In genomic region chr2:191347881-191348280, GRCh38 we compare ENCODE assay signal across 17 cellular contexts.
DNase-seq lines count a peak whose midpoint lies in the region; ATAC-seq, FAIRE-seq and TF ChIP-seq lines count a peak whose summit lies in the region.
"Had no signal": no experiment of that assay in that cellular context is flagged by ENCODE, and none has a peak within 500 bp of the region (broad histone marks: within the 10 kb centered on the region; RNA-seq: fewer than 3 reads in every experiment).

No MANE protein-coding gene starts in this region.

- peak overlapping the region; percentile 45 for H2BK20ac ChIP-seq in IMR-90 (ENCODE audit: low read depth, low read length)

- in situ Hi-C loops in IMR-90 (cut with MboI; ENCODE audit: low sequenced_read_pairs): no loop called here

- no peak overlapping the region for H3K4me3 Mint-ChIP-seq in astrocyte (ENCODE audit: unreplicated experiment)
- no peak overlapping the region for H3K4me3 Mint-ChIP-seq in activated naive CD4-positive, alpha-beta T cell treated with anti-CD3 and anti-CD28 coated beads, Interleukin-2, amount 10 ng/mL, durations not matched to agents 7 days and 5 days
- H3K4me3 Mint-ChIP-seq: CD8-positive, alpha-beta T cell; IgD-negative memory B cell had no signal

- peaks cover 16% of the 10 kb centered on the region for H3K79me2 ChIP-seq in astrocyte (ENCODE audit: insufficient read depth, low read length)

- H4K91ac ChIP-seq in IMR-90 (ENCODE audit: insufficient read depth, low read depth, low read length): peak overlapping the region; percentile 75
- H4K91ac ChIP-seq in mesenchymal stem cell (ENCODE audit: low read length): no peak overlapping the region

- H3K27me3 ChIP-seq in IMR-90 (ENCODE audit: control insufficient read depth, insufficient read depth, low read length): no peaks in the 10 kb centered on the region
- H3K27me3 ChIP-seq in astrocyte (ENCODE audit: insufficient read depth, low read length): no peaks in the 10 kb centered on the region
- H3K27me3 ChIP-seq in mesenchymal stem cell (ENCODE audit: control insufficient read depth in 1 of 2, insufficient read depth in 1 of 2, low read length in 2 of 2): no peaks in the 10 kb centered on the region

- POLR2A ChIA-PET in IMR-90 (lab: Charles Lee; ENCODE audit: unreplicated experiment): no interaction called here

- peak overlapping the region; percentile 69 for H4K5ac ChIP-seq in IMR-90 (ENCODE audit: low read depth, low read length)

- H3K14ac ChIP-seq in IMR-90 (replicated peaks; ENCODE audit: low read depth, low read length) (peak overlapping the region; percentile 49), mesenchymal stem cell (ENCODE audit: low read length in 2 of 2) (no peak overlapping the region)

- H2AK5ac ChIP-seq in IMR-90 (ENCODE audit: low read depth, low read length) (peak overlapping the region; percentile 62), mesenchymal stem cell (ENCODE audit: low read length, severe bottlenecking) (no peak overlapping the region)

- H4K8ac ChIP-seq in IMR-90 (ENCODE audit: low read depth in 2 of 2, low read length in 2 of 2) (peak overlapping the region; percentile 6 to 81; a peak in 3 of 4 replicates), mesenchymal stem cell (ENCODE audit: low read length) (no peak overlapping the region)

- peak overlapping the region; percentile 21 for H2AK9ac ChIP-seq in IMR-90 (replicated peaks; ENCODE audit: low read depth, low read length, poor library complexity)

- H3K4me2 ChIP-seq in IMR-90 (ENCODE audit: low read depth, low read length): peak overlapping the region; percentile 41; the same call in 1 of the 2 replicates
- H3K4me2 ChIP-seq in astrocyte (ENCODE audit: low read length): peak overlapping the region; percentile 3
- no peak overlapping the region for H3K4me2 ChIP-seq in mesenchymal stem cell (ENCODE audit: low read length, poor library complexity, severe bottlenecking)

- FAIRE-seq in astrocyte (lab: Jason Lieb, UNC): peak; percentile 70

- no peaks in the 10 kb centered on the region for H3K27me3 Mint-ChIP-seq in astrocyte (ENCODE audit: low read depth, unreplicated experiment)
- no peaks in the 10 kb centered on the region for H3K27me3 Mint-ChIP-seq in activated naive CD4-positive, alpha-beta T cell treated with anti-CD3 and anti-CD28 coated beads, Interleukin-2, amount 10 ng/mL, durations not matched to agents 7 days and 5 days
- H3K27me3 Mint-ChIP-seq: IgD-negative memory B cell had no signal

- no TSS peak for BruUV-seq in IMR-90 (replicated peaks; lab: Mats Ljungman, UMichigan)

- H3K79me1 ChIP-seq in IMR-90 (ENCODE audit: low read depth in 1 of 2, low read length in 2 of 2) (peaks cover 29 to 62% of the 10 kb centered on the region in 2 experiments), mesenchymal stem cell (replicated peaks; ENCODE audit: low read length, poor library complexity, severe bottlenecking) (peaks cover 31% of the 10 kb centered on the region)

- peak overlapping the region; percentile 87; the same call in 2 of the 3 replicates for H2BK15ac ChIP-seq in IMR-90 (ENCODE audit: low read depth, low read length)
- no peak overlapping the region for H2BK15ac ChIP-seq in mesenchymal stem cell (ENCODE audit: low read depth, poor library complexity, severe bottlenecking)

- dilution Hi-C loops in IMR-90 (cut with HindIII; ENCODE audit: low sequenced_read_pairs, unreplicated experiment): no loop called here

- H3K4me1 Mint-ChIP-seq in astrocyte (ENCODE audit: low read depth, unreplicated experiment): peaks cover 51% of the 10 kb centered on the region
- no peaks in the 10 kb centered on the region for H3K4me1 Mint-ChIP-seq in activated naive CD4-positive, alpha-beta T cell treated with anti-CD3 and anti-CD28 coated beads, Interleukin-2, amount 10 ng/mL, durations not matched to agents 7 days and 5 days
- H3K4me1 Mint-ChIP-seq: IgD-negative memory B cell had no signal

- TF ChIP-seq CTCF in IMR-90 (conservative IDR thresholded peaks at IDR 0.05; ENCODE audit: low read depth, low read length) (no peak), astrocyte (IDR thresholded peaks at IDR 0.05; ENCODE audit: insufficient read depth, low read depth, low read length) (no peak)

- H3K36me3 ChIP-seq in IMR-90 (ENCODE audit: control insufficient read depth, insufficient read depth, low read length): peaks cover 34% of the 10 kb centered on the region
- H3K36me3 ChIP-seq in astrocyte (ENCODE audit: insufficient read depth, low read length): peaks cover 23% of the 10 kb centered on the region
- peaks cover 9 to 85% of the 10 kb centered on the region in 2 experiments for H3K36me3 ChIP-seq in mesenchymal stem cell (ENCODE audit: control insufficient read depth in 1 of 2, insufficient read depth in 2 of 2, low read depth in 1 of 2, low read length in 2 of 2)

- CTCF ChIA-PET in IMR-90 (lab: Yijun Ruan, JAX): interaction anchor here (0.7 to 1.3 kb wide), 2 partner anchors 13 to 66 kb away, joined by 3 read pairs; no protein-coding TSS in a partner anchor
- CTCF ChIA-PET in activated naive CD4-positive, alpha-beta T cell treated with anti-CD3 and anti-CD28 coated beads, Interleukin-2, amount 10 ng/mL, durations not matched to agents 7 days and 5 days (lab: Charles Lee): no interaction called here

- H3K27ac ChIP-seq in IMR-90 (ENCODE audit: insufficient read depth, low read length): peak overlapping the region; percentile 76; the same call in 1 of the 2 replicates
- H3K27ac ChIP-seq in astrocyte (ENCODE audit: low read depth, low read length): peak overlapping the region; percentile 46
- no peak overlapping the region for H3K27ac ChIP-seq in mesenchymal stem cell (ENCODE audit: low read length, poor library complexity, severe bottlenecking)

- peaks cover 46% of the 10 kb centered on the region for H3K4me1 ChIP-seq in IMR-90 (ENCODE audit: control insufficient read depth, insufficient read depth, low read length)
- H3K4me1 ChIP-seq in astrocyte (ENCODE audit: insufficient read depth, low read length): peaks cover 46% of the 10 kb centered on the region
- H3K4me1 ChIP-seq in mesenchymal stem cell (ENCODE audit: control insufficient read depth, insufficient read depth, low read depth, low read length): peaks cover 5% of the 10 kb centered on the region

- H2BK12ac ChIP-seq in mesenchymal stem cell (ENCODE audit: low read length in 2 of 2): no peak overlapping the region

- no peaks in the 10 kb centered on the region for H3K9me3 ChIP-seq in IMR-90 (ENCODE audit: control insufficient read depth, insufficient read depth, low read length)
- H3K9me3 ChIP-seq in astrocyte (ENCODE audit: insufficient read depth, low read depth, low read length): no peaks in the 10 kb centered on the region
- no peaks in the 10 kb centered on the region for H3K9me3 ChIP-seq in mesenchymal stem cell (ENCODE audit: control insufficient read depth, low read length)

- ATAC-seq in IMR-90 (ENCODE audit: low read depth) (0 out of 2 replicates have a peak, but pooled peaks have one; percentile 7), HG03159 (IDR thresholded peaks at IDR 0.05; ENCODE audit: unreplicated experiment) (no peak)
- ATAC-seq: CD8-positive, alpha-beta T cell; SK-N-SH treated with all-trans-retinoic acid at 6 μM for 48 hours had no signal

- no peak overlapping the region for H3K4me3 ChIP-seq in IMR-90 (ENCODE audit: insufficient read depth, low read depth, low read length)
- no peak overlapping the region for H3K4me3 ChIP-seq in astrocyte (ENCODE audit: insufficient read depth, low read depth, low read length)
- H3K4me3 ChIP-seq in mesenchymal stem cell (ENCODE audit: insufficient read depth in 1 of 2, low read depth in 1 of 2, low read length in 2 of 2): no peak overlapping the region

- peak overlapping the region; percentile 77 for H3K4ac ChIP-seq in IMR-90 (ENCODE audit: low read depth, low read length)
- no peak overlapping the region for H3K4ac ChIP-seq in mesenchymal stem cell (ENCODE audit: low read depth in 1 of 2, low read length in 2 of 2)

- TF ChIP-seq RAD21 in IMR-90 (IDR thresholded peaks at IDR 0.05; ENCODE audit: low read length): no peak

- H3K27ac Mint-ChIP-seq in astrocyte (ENCODE audit: unreplicated experiment): peak overlapping the region; percentile 89
- no peak overlapping the region for H3K27ac Mint-ChIP-seq in activated naive CD4-positive, alpha-beta T cell treated with anti-CD3 and anti-CD28 coated beads, Interleukin-2, amount 10 ng/mL, durations not matched to agents 7 days and 5 days
- H3K27ac Mint-ChIP-seq: CD8-positive, alpha-beta T cell; IgD-negative memory B cell had no signal

- H3K9me3 Mint-ChIP-seq in astrocyte (ENCODE audit: unreplicated experiment): peaks cover 1% of the 10 kb centered on the region
- no peaks in the 10 kb centered on the region for H3K9me3 Mint-ChIP-seq in activated naive CD4-positive, alpha-beta T cell treated with anti-CD3 and anti-CD28 coated beads, Interleukin-2, amount 10 ng/mL, durations not matched to agents 7 days and 5 days
- H3K9me3 Mint-ChIP-seq: CD8-positive, alpha-beta T cell; IgD-negative memory B cell had no signal

- peak overlapping the region; percentile 46; the same call in 1 of the 2 replicates for H3K56ac ChIP-seq in IMR-90 (ENCODE audit: extremely low read depth, insufficient read depth, low read length)

- peaks cover 4% of the 10 kb centered on the region; the same call in 1 of the 2 replicates for H4K20me1 ChIP-seq in IMR-90 (ENCODE audit: insufficient read depth, low read length)
- H4K20me1 ChIP-seq in astrocyte (ENCODE audit: insufficient read depth, low read length): peaks cover 5% of the 10 kb centered on the region

- no CpG with 5 or more reads among the region's 4 CpGs for WGBS in IMR-90 (ENCODE audit: extremely low coverage in 2 of 2, insufficient read length in 1 of 2), 2 experiments
- 47% methylated on average over 4 of the region's 4 CpGs for WGBS in mesenchymal stem cell

- peak overlapping the region; percentile 84 for H3K23ac ChIP-seq in IMR-90 (ENCODE audit: low read depth, low read length)
- no peak overlapping the region for H3K23ac ChIP-seq in mesenchymal stem cell (ENCODE audit: low read length in 2 of 2)

- H3K9ac ChIP-seq in IMR-90 (ENCODE audit: low read depth, low read length) (no peak overlapping the region), astrocyte (ENCODE audit: low read length) (no peak overlapping the region), mesenchymal stem cell (ENCODE audit: low read length) (no peak overlapping the region)

- TF ChIP-seq POLR2A in IMR-90 (IDR thresholded peaks at IDR 0.05; ENCODE audit: low read depth, low read length): no peak

- DNase-seq in IMR-90 (peak; percentile 84), astrocyte (ENCODE audit: low read depth) (peak; percentile 52), mesenchymal stem cell (peak; percentile 86), DMS153 (lab: John Stamatoyannopoulos, UW) (no peak)
- DNase-seq in activated naive CD4-positive, alpha-beta T cell treated with anti-CD3 and anti-CD28 coated beads, Interleukin-2, amount 10 ng/mL, durations not matched to agents 7 days and 5 days: no peak
- DNase-seq in activated T-cell treated with anti-CD3 and anti-CD28 coated beads, Interleukin-2, amount 50 U/mL, for 1 hour: no peak
- DNase-seq: CD8-positive, alpha-beta T cell; DND-41; H7; NCI-H1048; NCI-H146; NCI-H2227 treated with DMSO at 0.1 percent for 48 hours; NCI-H526 treated with DMSO at 0.1 percent for 48 hours; Right ventricle myocardium superior had no signal

- H2BK120ac ChIP-seq in IMR-90 (ENCODE audit: low read depth, low read length) (peak overlapping the region; percentile 59), mesenchymal stem cell (ENCODE audit: low read depth, low read length) (no peak overlapping the region)

- H2BK5ac ChIP-seq in IMR-90 (ENCODE audit: low read depth, low read length, poor library complexity, severe bottlenecking): peak overlapping the region; percentile 81
- H2BK5ac ChIP-seq in mesenchymal stem cell (ENCODE audit: low read depth, low read length, poor library complexity, severe bottlenecking): no peak overlapping the region

- peaks cover 13% of the 10 kb centered on the region for H3K36me3 Mint-ChIP-seq in astrocyte (ENCODE audit: low read depth, unreplicated experiment)
- no peaks in the 10 kb centered on the region for H3K36me3 Mint-ChIP-seq in activated naive CD4-positive, alpha-beta T cell treated with anti-CD3 and anti-CD28 coated beads, Interleukin-2, amount 10 ng/mL, durations not matched to agents 7 days and 5 days
- H3K36me3 Mint-ChIP-seq: CD8-positive, alpha-beta T cell; IgD-negative memory B cell had no signal

- intact Hi-C loops in IMR-90 (cut with micrococcal nuclease): no loop called here

- peak overlapping the region; percentile 97 for H3K18ac ChIP-seq in IMR-90 (ENCODE audit: low read depth, low read length)
- H3K18ac ChIP-seq in mesenchymal stem cell (ENCODE audit: low read depth in 1 of 2, low read length in 2 of 2): no peak overlapping the region

- H2AFZ ChIP-seq in IMR-90 (replicated peaks; ENCODE audit: low read length, poor library complexity) (peak overlapping the region; percentile 2), astrocyte (ENCODE audit: low read depth, low read length) (no peak overlapping the region), mesenchymal stem cell (ENCODE audit: low read depth, low read length) (no peak overlapping the region)

- H3K9me1 ChIP-seq in IMR-90 (ENCODE audit: insufficient read depth, low read length): peaks cover 34% of the 10 kb centered on the region

Comparison
In these comparisons a context has a peak if more than half of its experiments do, and no peak if none do; other contexts are left out.
1. DNase-seq: peak in IMR-90 (single experiment), astrocyte (single experiment) and mesenchymal stem cell (single experiment); none in DMS153 (single experiment), activated naive CD4-positive, alpha-beta T cell treated with anti-CD3 and anti-CD28 coated beads, Interleukin-2, amount 10 ng/mL, durations not matched to agents 7 days and 5 days (single experiment) and activated T-cell treated with anti-CD3 and anti-CD28 coated beads, Interleukin-2, amount 50 U/mL, for 1 hour (single experiment).